Comparison of ENCODE assay signal across 9 cellular contexts in the genomic region with DNA sequence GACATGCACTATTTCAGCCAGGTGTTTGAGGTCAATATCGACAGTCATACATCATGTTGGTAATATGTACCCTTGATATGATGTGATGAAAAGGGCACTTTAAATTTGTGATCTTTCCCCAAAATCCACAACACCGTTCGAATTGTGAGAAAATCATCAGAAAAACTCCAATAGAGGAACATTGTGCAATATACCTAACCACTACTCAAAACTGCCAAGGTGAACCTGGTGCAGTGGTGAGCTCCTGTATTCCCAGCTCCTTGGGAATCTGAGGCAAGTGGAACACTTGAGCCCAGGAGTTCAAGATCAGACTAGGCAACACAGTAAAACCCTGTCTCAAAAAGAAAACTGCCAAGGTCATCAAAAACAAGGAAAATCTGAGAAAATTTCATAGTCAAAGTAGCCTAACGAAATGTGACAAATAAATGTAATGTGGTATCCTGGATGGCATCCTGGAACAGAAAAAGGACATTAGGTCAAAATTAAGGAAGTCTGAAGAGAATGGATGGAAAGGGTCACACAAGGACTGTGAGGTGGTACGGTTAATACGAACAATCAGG.
"Had no signal": no experiment of that assay in that cellular context is flagged by ENCODE, and none has a peak within 500 bp of the region (broad histone marks: within the 10 kb centered on the region; RNA-seq: fewer than 3 reads in every experiment).

No MANE protein-coding gene starts in this region.

- H3K9me3 Mint-ChIP-seq: HFFc6 had no signal

- H2AFZ ChIP-seq: GM23248 had no signal

- DNase-seq: GM23248, GOT3, H7, HFFc6, KG1 had no signal

- H3K27ac Mint-ChIP-seq: HFFc6, IgD-negative memory B cell had no signal

- H3K9me3 ChIP-seq: HAP-1 had no signal

- H3K9ac ChIP-seq: GM23248 had no signal

- H3K27me3 Mint-ChIP-seq: IgD-negative memory B cell had no signal

- ATAC-seq: HCT116 had no signal

- H3K4me3 ChIP-seq: GM23248, HAP-1 had no signal

- H3K27ac ChIP-seq: GM23248, HL-60 had no signal

- H3K4me1 ChIP-seq: HAP-1 had no signal

- H3K36me3 ChIP-seq: HAP-1 had no signal

- H3K4me3 Mint-ChIP-seq: HFFc6, IgD-negative memory B cell had no signal
